1 cellular context compared by ENCODE assay signal in the genomic region with DNA sequence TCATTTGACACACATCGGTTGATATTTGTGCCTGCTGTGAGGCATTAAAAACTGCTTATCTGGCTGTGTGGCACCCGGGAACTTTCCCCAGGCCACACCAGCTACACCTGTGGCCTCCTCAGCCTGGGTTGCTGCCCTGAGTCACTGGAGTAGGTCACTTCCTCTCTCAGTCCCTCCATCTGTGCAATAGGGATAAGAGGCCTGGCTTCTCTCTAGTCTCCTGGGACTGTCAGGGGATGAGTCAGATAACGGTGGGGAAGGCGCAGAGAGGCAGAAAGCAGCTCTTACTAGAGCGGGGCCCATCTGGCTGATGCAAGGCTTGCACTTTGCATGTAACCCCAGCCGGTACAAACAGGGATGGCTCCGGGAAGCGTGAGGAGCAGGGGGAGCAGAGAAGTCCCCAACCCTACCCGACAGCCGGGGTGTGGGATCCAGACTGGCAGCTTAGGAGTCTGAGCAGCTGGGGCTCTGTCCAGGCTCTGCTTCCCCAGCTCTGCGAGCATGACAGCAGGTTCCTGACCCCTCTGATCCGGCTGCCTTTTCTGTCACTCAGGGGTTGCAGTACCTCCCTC.
TF ChIP-seq lines count a peak whose summit lies in the region.

No MANE protein-coding gene starts in this region.

TF ChIP-seq in K562, 482 proteins besides CTCF, POLR2A, EP300 and RAD21 (continued from another document and continues in another):
- TF ChIP-seq REST (CRISPR knock-in tag; IDR thresholded peaks at IDR 0.05; ENCODE audit: low read depth), result 0 out of 2 replicates have a peak, but pooled peaks have one; percentile 67
- TF ChIP-seq RFX7 (CRISPR knock-in tag; IDR thresholded peaks at IDR 0.05), result no peak
- TF ChIP-seq ETS2 (tag; IDR thresholded peaks at IDR 0.05; ENCODE audit: borderline replicate concordance, poor library complexity, severe bottlenecking), result no peak
- TF ChIP-seq ZEB2 (IDR thresholded peaks at IDR 0.05), result peak; percentile 99
- peak; percentile 99 for TF ChIP-seq CEBPB (tag; IDR thresholded peaks at IDR 0.05)
- TF ChIP-seq RBM39 (optimal IDR thresholded peaks at IDR 0.05; ENCODE audit: low read depth, low read length), result no peak
- TF ChIP-seq HOXB6 (CRISPR knock-in tag; IDR thresholded peaks at IDR 0.05; ENCODE audit: borderline replicate concordance), result 0 out of 2 replicates have a peak, but pooled peaks have one; percentile 68
- TF ChIP-seq, protein P1, sequence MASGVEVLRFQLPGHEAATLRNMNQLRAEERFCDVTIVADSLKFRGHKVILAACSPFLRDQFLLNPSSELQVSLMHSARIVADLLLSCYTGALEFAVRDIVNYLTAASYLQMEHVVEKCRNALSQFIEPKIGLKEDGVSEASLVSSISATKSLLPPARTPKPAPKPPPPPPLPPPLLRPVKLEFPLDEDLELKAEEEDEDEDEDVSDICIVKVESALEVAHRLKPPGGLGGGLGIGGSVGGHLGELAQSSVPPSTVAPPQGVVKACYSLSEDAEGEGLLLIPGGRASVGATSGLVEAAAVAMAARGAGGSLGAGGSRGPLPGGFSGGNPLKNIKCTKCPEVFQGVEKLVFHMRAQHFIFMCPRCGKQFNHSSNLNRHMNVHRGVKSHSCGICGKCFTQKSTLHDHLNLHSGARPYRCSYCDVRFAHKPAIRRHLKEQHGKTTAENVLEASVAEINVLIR (CRISPR knock-in tag; IDR thresholded peaks at IDR 0.05), result peak; percentile 68
- no peak; the same call in 1 of the 2 replicates for TF ChIP-seq BCL6 (CRISPR knock-in tag; IDR thresholded peaks at IDR 0.05)
- no peak for TF ChIP-seq ZNF143 (CRISPR knock-in tag; IDR thresholded peaks at IDR 0.05)
- no peak for TF ChIP-seq EZH2 (IDR thresholded peaks at IDR 0.05; ENCODE audit: borderline replicate concordance, low read depth, low read length)
- TF ChIP-seq KHSRP (IDR thresholded peaks at IDR 0.05), result peak; percentile 76
- TF ChIP-seq, protein P2, sequence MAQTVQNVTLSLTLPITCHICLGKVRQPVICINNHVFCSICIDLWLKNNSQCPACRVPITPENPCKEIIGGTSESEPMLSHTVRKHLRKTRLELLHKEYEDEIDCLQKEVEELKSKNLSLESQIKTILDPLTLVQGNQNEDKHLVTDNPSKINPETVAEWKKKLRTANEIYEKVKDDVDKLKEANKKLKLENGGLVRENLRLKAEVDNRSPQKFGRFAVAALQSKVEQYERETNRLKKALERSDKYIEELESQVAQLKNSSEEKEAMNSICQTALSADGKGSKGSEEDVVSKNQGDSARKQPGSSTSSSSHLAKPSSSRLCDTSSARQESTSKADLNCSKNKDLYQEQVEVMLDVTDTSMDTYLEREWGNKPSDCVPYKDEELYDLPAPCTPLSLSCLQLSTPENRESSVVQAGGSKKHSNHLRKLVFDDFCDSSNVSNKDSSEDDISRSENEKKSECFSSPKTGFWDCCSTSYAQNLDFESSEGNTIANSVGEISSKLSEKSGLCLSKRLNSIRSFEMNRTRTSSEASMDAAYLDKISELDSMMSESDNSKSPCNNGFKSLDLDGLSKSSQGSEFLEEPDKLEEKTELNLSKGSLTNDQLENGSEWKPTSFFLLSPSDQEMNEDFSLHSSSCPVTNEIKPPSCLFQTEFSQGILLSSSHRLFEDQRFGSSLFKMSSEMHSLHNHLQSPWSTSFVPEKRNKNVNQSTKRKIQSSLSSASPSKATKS (CRISPR knock-in tag; IDR thresholded peaks at IDR 0.05), result no peak
- peak; percentile 49; the same call in 1 of the 2 replicates for TF ChIP-seq HDGF (IDR thresholded peaks at IDR 0.05)
- peak; percentile 100 for TF ChIP-seq ATF3 (IDR thresholded peaks at IDR 0.05)
- TF ChIP-seq ATF3 (CRISPR knock-in tag; conservative IDR thresholded peaks at IDR 0.05), result peak; percentile 100
- peak; percentile 100 for TF ChIP-seq ZNF586 (CRISPR knock-in tag; conservative IDR thresholded peaks at IDR 0.05)
- TF ChIP-seq ZNF398 (CRISPR knock-in tag; IDR thresholded peaks at IDR 0.05), result no peak
- peak; percentile 86 for TF ChIP-seq E2F1 (CRISPR knock-in tag; IDR thresholded peaks at IDR 0.05)
- TF ChIP-seq TFAM (CRISPR knock-in tag; conservative IDR thresholded peaks at IDR 0.05), result no peak
- TF ChIP-seq TRIM24 (IDR thresholded peaks at IDR 0.05), result peak; percentile 99 to 100
- no peak for TF ChIP-seq HNRNPL (IDR thresholded peaks at IDR 0.05; ENCODE audit: low read depth, low read length)
- TF ChIP-seq ADNP (tag; IDR thresholded peaks at IDR 0.05), result no peak
- TF ChIP-seq HINFP (tag; conservative IDR thresholded peaks at IDR 0.05; ENCODE audit: low read depth), result peak; percentile 51; the same call in 1 of the 2 replicates
- peak; percentile 32 to 42 for TF ChIP-seq E2F6 (IDR thresholded peaks at IDR 0.05; ENCODE audit: borderline replicate concordance in 1 of 2, extremely low read depth in 1 of 2, insufficient read depth in 1 of 2, insufficient read length in 1 of 2, low read depth in 1 of 2, low read length in 1 of 2, poor library complexity in 1 of 2, severe bottlenecking in 1 of 2)
- peak; percentile 66 for TF ChIP-seq HCFC1 (IDR thresholded peaks at IDR 0.05; ENCODE audit: low read depth, low read length)
- no peak for TF ChIP-seq ZNF655 (CRISPR knock-in tag; IDR thresholded peaks at IDR 0.05)
- peak; percentile 97 for TF ChIP-seq ESRRA (IDR thresholded peaks at IDR 0.05; ENCODE audit: borderline replicate concordance, low read depth)
- no peak for TF ChIP-seq SIN3B (IDR thresholded peaks at IDR 0.05; ENCODE audit: low read depth)
- TF ChIP-seq NFIX (CRISPR knock-in tag; IDR thresholded peaks at IDR 0.05; ENCODE audit: low read depth), result 0 out of 2 replicates have a peak, but pooled peaks have one; percentile 19
- TF ChIP-seq FOXM1 (IDR thresholded peaks at IDR 0.05; ENCODE audit: low read depth), result peak; percentile 94
- TF ChIP-seq FOXM1 (CRISPR knock-in tag; IDR thresholded peaks at IDR 0.05; ENCODE audit: low read depth), result no peak
- TF ChIP-seq, protein P3, sequence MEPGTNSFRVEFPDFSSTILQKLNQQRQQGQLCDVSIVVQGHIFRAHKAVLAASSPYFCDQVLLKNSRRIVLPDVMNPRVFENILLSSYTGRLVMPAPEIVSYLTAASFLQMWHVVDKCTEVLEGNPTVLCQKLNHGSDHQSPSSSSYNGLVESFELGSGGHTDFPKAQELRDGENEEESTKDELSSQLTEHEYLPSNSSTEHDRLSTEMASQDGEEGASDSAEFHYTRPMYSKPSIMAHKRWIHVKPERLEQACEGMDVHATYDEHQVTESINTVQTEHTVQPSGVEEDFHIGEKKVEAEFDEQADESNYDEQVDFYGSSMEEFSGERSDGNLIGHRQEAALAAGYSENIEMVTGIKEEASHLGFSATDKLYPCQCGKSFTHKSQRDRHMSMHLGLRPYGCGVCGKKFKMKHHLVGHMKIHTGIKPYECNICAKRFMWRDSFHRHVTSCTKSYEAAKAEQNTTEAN (CRISPR knock-in tag; IDR thresholded peaks at IDR 0.05), result no peak
- TF ChIP-seq NR1H2 (CRISPR knock-in tag; IDR thresholded peaks at IDR 0.05), result 0 out of 2 replicates have a peak, but pooled peaks have one; percentile 15
- TF ChIP-seq, protein P4, sequence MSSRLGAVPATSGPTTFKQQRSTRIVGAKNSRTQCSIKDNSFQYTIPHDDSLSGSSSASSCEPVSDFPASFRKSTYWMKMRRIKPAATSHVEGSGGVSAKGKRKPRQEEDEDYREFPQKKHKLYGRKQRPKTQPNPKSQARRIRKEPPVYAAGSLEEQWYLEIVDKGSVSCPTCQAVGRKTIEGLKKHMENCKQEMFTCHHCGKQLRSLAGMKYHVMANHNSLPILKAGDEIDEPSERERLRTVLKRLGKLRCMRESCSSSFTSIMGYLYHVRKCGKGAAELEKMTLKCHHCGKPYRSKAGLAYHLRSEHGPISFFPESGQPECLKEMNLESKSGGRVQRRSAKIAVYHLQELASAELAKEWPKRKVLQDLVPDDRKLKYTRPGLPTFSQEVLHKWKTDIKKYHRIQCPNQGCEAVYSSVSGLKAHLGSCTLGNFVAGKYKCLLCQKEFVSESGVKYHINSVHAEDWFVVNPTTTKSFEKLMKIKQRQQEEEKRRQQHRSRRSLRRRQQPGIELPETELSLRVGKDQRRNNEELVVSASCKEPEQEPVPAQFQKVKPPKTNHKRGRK (tag; IDR thresholded peaks at IDR 0.05), result no peak
- TF ChIP-seq BMI1 (IDR thresholded peaks at IDR 0.05; ENCODE audit: low read length), result no peak
- peak; percentile 96 for TF ChIP-seq SOX6 (IDR thresholded peaks at IDR 0.05)
- no peak for TF ChIP-seq EHMT2 (IDR thresholded peaks at IDR 0.05)
- no peak for TF ChIP-seq ARHGAP35 (IDR thresholded peaks at IDR 0.05; ENCODE audit: partially characterized antibody)
- TF ChIP-seq MBD2 (IDR thresholded peaks at IDR 0.05; ENCODE audit: borderline replicate concordance, low read depth), result peak; percentile 95
- TF ChIP-seq HEY1 (CRISPR knock-in tag; IDR thresholded peaks at IDR 0.05; ENCODE audit: borderline replicate concordance), result peak; percentile 79; the same call in 1 of the 2 replicates
- peak; percentile 98 for TF ChIP-seq CC2D1A (IDR thresholded peaks at IDR 0.05)
- peak; percentile 100 for TF ChIP-seq ARID1B (IDR thresholded peaks at IDR 0.05)
